Comparison of ENCODE assay signal across 34 cellular contexts in genomic region chr1:118258975-118259374, GRCh38.
"Had no signal": no experiment of that assay in that cellular context is flagged by ENCODE, and none has a peak within 500 bp of the region (broad histone marks: within the 10 kb centered on the region; RNA-seq: fewer than 3 reads in every experiment).

No MANE protein-coding gene starts in this region.

- H3K9me3 ChIP-seq: ascending aorta had no signal

- H3K4me3 Mint-ChIP-seq: activated B cell treated with CpG ODN at 0.5 μM for 24 hours; activated CD4-positive, alpha-beta memory T cell treated with anti-CD3 and anti-CD28 coated beads for 36 hours; activated CD4-positive, alpha-beta T cell treated with anti-CD3 and anti-CD28 coated beads, Interleukin-2, amount 10 ng/mL, durations not matched to agents 24 days and 14 days; activated CD8-positive, alpha-beta T cell treated with anti-CD3 and anti-CD28 coated beads for 36 hours; activated naive CD4-positive, alpha-beta T cell treated with anti-CD3 and anti-CD28 coated beads, Interleukin-2, amount 10 ng/mL, durations not matched to agents 7 days and 5 days; activated naive CD4-positive, alpha-beta T cell treated with anti-CD3 and anti-CD28 coated beads, Interleukin-2, amount 50 U/mL, for 24 hours; activated naive CD8-positive, alpha-beta T cell; activated naive CD8-positive, alpha-beta T cell treated with anti-CD3 and anti-CD28 coated beads, Interleukin-2, amount 10 ng/mL, durations not matched to agents 7 days and 5 days; activated naive CD8-positive, alpha-beta T cell treated with anti-CD3 and anti-CD28 coated beads, Interleukin-2, amount 50 U/mL, for 24 hours; activated T-cell treated with anti-CD3 and anti-CD28 coated beads, Interleukin-2, amount 50 U/mL, for 4 hours; activated T-cell treated with anti-CD3 and anti-CD28 coated beads, Interleukin-2, amount 50 U/mL, for 72 hours; brain; central memory CD8-positive, alpha-beta T cell; T-cell; T-helper 17 cell had no signal

- H3K27me3 Mint-ChIP-seq: activated B cell treated with CpG ODN at 0.5 μM for 24 hours; activated CD4-positive, alpha-beta memory T cell treated with anti-CD3 and anti-CD28 coated beads for 36 hours; activated CD4-positive, alpha-beta T cell treated with anti-CD3 and anti-CD28 coated beads, Interleukin-2, amount 10 ng/mL, durations not matched to agents 24 days and 14 days; activated naive CD4-positive, alpha-beta T cell treated with anti-CD3 and anti-CD28 coated beads, Interleukin-2, amount 10 ng/mL, durations not matched to agents 7 days and 5 days; activated naive CD4-positive, alpha-beta T cell treated with anti-CD3 and anti-CD28 coated beads, Interleukin-2, amount 50 U/mL, for 24 hours; activated naive CD8-positive, alpha-beta T cell; activated naive CD8-positive, alpha-beta T cell treated with anti-CD3 and anti-CD28 coated beads, Interleukin-2, amount 10 ng/mL, durations not matched to agents 7 days and 5 days; activated naive CD8-positive, alpha-beta T cell treated with anti-CD3 and anti-CD28 coated beads, Interleukin-2, amount 50 U/mL, for 24 hours; central memory CD8-positive, alpha-beta T cell; T-cell; T-helper 17 cell had no signal

- DNase-seq: activated B cell treated with CpG ODN at 0.5 μM for 24 hours; activated CD4-positive, alpha-beta memory T cell treated with anti-CD3 and anti-CD28 coated beads for 36 hours; activated CD4-positive, alpha-beta T cell treated with anti-CD3 and anti-CD28 coated beads for 4 hours; activated CD4-positive, alpha-beta T cell treated with anti-CD3 and anti-CD28 coated beads, Interleukin-2, amount 10 ng/mL, durations not matched to agents 24 days and 14 days; activated CD4-positive, alpha-beta T cell treated with anti-CD3 and anti-CD28 coated beads, Interleukin-2, amount 50 U/mL, for 1 hour; activated CD4-positive, alpha-beta T cell treated with anti-CD3 and anti-CD28 coated beads, Interleukin-2, amount 50 U/mL, for 4 hours; activated CD4-positive, CD25-positive, alpha-beta regulatory T cell treated with anti-CD3 and anti-CD28 coated beads, Interleukin-2, amount 50 U/mL, for 72 hours; activated CD8-positive, alpha-beta memory T cell treated with anti-CD3 and anti-CD28 coated beads, Interleukin-2, amount 50 U/mL, for 4 hours; activated CD8-positive, alpha-beta T cell treated with anti-CD3 and anti-CD28 coated beads for 36 hours; activated effector memory CD4-positive, alpha-beta T cell treated with Interleukin-2 at 50 U/mL for 16 hours; activated gamma-delta T cell; activated naive CD4-positive, alpha-beta T cell treated with anti-CD3 and anti-CD28 coated beads, Interleukin-2, amount 10 ng/mL, durations not matched to agents 7 days and 5 days; activated naive CD4-positive, alpha-beta T cell treated with Interleukin-2 at 50 U/mL for 16 hours; activated naive CD8-positive, alpha-beta T cell treated with anti-CD3 and anti-CD28 coated beads, Interleukin-2, amount 10 ng/mL, durations not matched to agents 7 days and 5 days; activated naive CD8-positive, alpha-beta T cell treated with anti-CD3 and anti-CD28 coated beads, Interleukin-2, amount 50 U/mL, for 24 hours; activated T-cell treated with anti-CD3 and anti-CD28 coated beads for 4 hours; activated T-cell treated with anti-CD3 and anti-CD28 coated beads, Interleukin-2, amount 50 U/mL, for 1 hour; activated T-cell treated with anti-CD3 and anti-CD28 coated beads, Interleukin-2, amount 50 U/mL, for 4 hours; activated T-cell treated with anti-CD3 and anti-CD28 coated beads, Interleukin-2, amount 50 U/mL, for 72 hours; amygdala; anterior cingulate cortex; caudate nucleus; cerebellar nuclear complex; T-cell; T-helper 17 cell; T-helper 9 cell had no signal

- H3K4me1 ChIP-seq: ascending aorta had no signal

- H3K4me3 ChIP-seq: ascending aorta, cardiac muscle cell had no signal

- ATAC-seq: activated CD8-positive, alpha-beta T cell treated with anti-CD3 and anti-CD28 coated beads for 36 hours; activated naive CD8-positive, alpha-beta T cell treated with anti-CD3 and anti-CD28 coated beads, Interleukin-2, amount 50 U/mL, for 24 hours; activated T-cell treated with anti-CD3 and anti-CD28 coated beads, Interleukin-2, amount 50 U/mL, for 4 hours; activated T-cell treated with anti-CD3 and anti-CD28 coated beads, Interleukin-2, amount 50 U/mL, for 72 hours; T-cell; T-helper 17 cell had no signal

- H3K27me3 ChIP-seq: ascending aorta, cardiac muscle cell had no signal

- H3K4me1 Mint-ChIP-seq: activated B cell treated with CpG ODN at 0.5 μM for 24 hours; activated CD4-positive, alpha-beta T cell treated with anti-CD3 and anti-CD28 coated beads, Interleukin-2, amount 10 ng/mL, durations not matched to agents 24 days and 14 days; activated naive CD4-positive, alpha-beta T cell treated with anti-CD3 and anti-CD28 coated beads, Interleukin-2, amount 10 ng/mL, durations not matched to agents 7 days and 5 days; activated naive CD4-positive, alpha-beta T cell treated with anti-CD3 and anti-CD28 coated beads, Interleukin-2, amount 50 U/mL, for 24 hours; activated naive CD8-positive, alpha-beta T cell treated with anti-CD3 and anti-CD28 coated beads, Interleukin-2, amount 10 ng/mL, durations not matched to agents 7 days and 5 days; activated naive CD8-positive, alpha-beta T cell treated with anti-CD3 and anti-CD28 coated beads, Interleukin-2, amount 50 U/mL, for 24 hours; central memory CD8-positive, alpha-beta T cell; T-cell; T-helper 17 cell had no signal

- H3K36me3 ChIP-seq: ascending aorta, cardiac muscle cell had no signal

- H3K27ac ChIP-seq: ascending aorta, cardiac muscle cell, VCaP had no signal

- H3K27ac Mint-ChIP-seq: activated B cell treated with CpG ODN at 0.5 μM for 24 hours; activated CD4-positive, alpha-beta memory T cell treated with anti-CD3 and anti-CD28 coated beads for 36 hours; activated CD4-positive, alpha-beta T cell treated with anti-CD3 and anti-CD28 coated beads, Interleukin-2, amount 10 ng/mL, durations not matched to agents 24 days and 14 days; activated CD8-positive, alpha-beta T cell treated with anti-CD3 and anti-CD28 coated beads for 36 hours; activated naive CD4-positive, alpha-beta T cell treated with anti-CD3 and anti-CD28 coated beads, Interleukin-2, amount 10 ng/mL, durations not matched to agents 7 days and 5 days; activated naive CD4-positive, alpha-beta T cell treated with anti-CD3 and anti-CD28 coated beads, Interleukin-2, amount 50 U/mL, for 24 hours; activated naive CD8-positive, alpha-beta T cell; activated naive CD8-positive, alpha-beta T cell treated with anti-CD3 and anti-CD28 coated beads, Interleukin-2, amount 10 ng/mL, durations not matched to agents 7 days and 5 days; activated naive CD8-positive, alpha-beta T cell treated with anti-CD3 and anti-CD28 coated beads, Interleukin-2, amount 50 U/mL, for 24 hours; activated T-cell treated with anti-CD3 and anti-CD28 coated beads, Interleukin-2, amount 50 U/mL, for 72 hours; activated T-helper 2 cell treated with anti-CD3 and anti-CD28 coated beads, Interferon-gamma antibody, Interleukin-2, Interleukin-4, amounts not matched to agents 10 μg/mL and 5 μg/mL and 100 μg/mL, durations not matched to agents 14 hours and 24 hours and 36 hours; T-cell; T-helper 17 cell had no signal

- H3K9me3 Mint-ChIP-seq: activated B cell treated with CpG ODN at 0.5 μM for 24 hours; activated CD4-positive, alpha-beta memory T cell treated with anti-CD3 and anti-CD28 coated beads for 36 hours; activated CD4-positive, alpha-beta T cell treated with anti-CD3 and anti-CD28 coated beads, Interleukin-2, amount 10 ng/mL, durations not matched to agents 24 days and 14 days; activated CD8-positive, alpha-beta T cell treated with anti-CD3 and anti-CD28 coated beads for 36 hours; activated naive CD4-positive, alpha-beta T cell treated with anti-CD3 and anti-CD28 coated beads, Interleukin-2, amount 10 ng/mL, durations not matched to agents 7 days and 5 days; activated naive CD4-positive, alpha-beta T cell treated with anti-CD3 and anti-CD28 coated beads, Interleukin-2, amount 50 U/mL, for 24 hours; activated naive CD8-positive, alpha-beta T cell treated with anti-CD3 and anti-CD28 coated beads, Interleukin-2, amount 10 ng/mL, durations not matched to agents 7 days and 5 days; activated naive CD8-positive, alpha-beta T cell treated with anti-CD3 and anti-CD28 coated beads, Interleukin-2, amount 50 U/mL, for 24 hours; activated T-cell treated with anti-CD3 and anti-CD28 coated beads, Interleukin-2, amount 50 U/mL, for 4 hours; activated T-helper 2 cell treated with anti-CD3 and anti-CD28 coated beads, Interferon-gamma antibody, Interleukin-2, Interleukin-4, amounts not matched to agents 10 μg/mL and 5 μg/mL and 100 μg/mL, durations not matched to agents 14 hours and 24 hours and 36 hours; brain; central memory CD8-positive, alpha-beta T cell had no signal

- H3K36me3 Mint-ChIP-seq: activated CD4-positive, alpha-beta memory T cell treated with anti-CD3 and anti-CD28 coated beads for 36 hours; activated naive CD4-positive, alpha-beta T cell treated with anti-CD3 and anti-CD28 coated beads, Interleukin-2, amount 10 ng/mL, durations not matched to agents 7 days and 5 days; activated naive CD4-positive, alpha-beta T cell treated with anti-CD3 and anti-CD28 coated beads, Interleukin-2, amount 50 U/mL, for 24 hours; activated naive CD8-positive, alpha-beta T cell; activated naive CD8-positive, alpha-beta T cell treated with anti-CD3 and anti-CD28 coated beads, Interleukin-2, amount 10 ng/mL, durations not matched to agents 7 days and 5 days; brain; T-cell had no signal
